17 cellular contexts compared by ENCODE assay signal in the genomic region with DNA sequence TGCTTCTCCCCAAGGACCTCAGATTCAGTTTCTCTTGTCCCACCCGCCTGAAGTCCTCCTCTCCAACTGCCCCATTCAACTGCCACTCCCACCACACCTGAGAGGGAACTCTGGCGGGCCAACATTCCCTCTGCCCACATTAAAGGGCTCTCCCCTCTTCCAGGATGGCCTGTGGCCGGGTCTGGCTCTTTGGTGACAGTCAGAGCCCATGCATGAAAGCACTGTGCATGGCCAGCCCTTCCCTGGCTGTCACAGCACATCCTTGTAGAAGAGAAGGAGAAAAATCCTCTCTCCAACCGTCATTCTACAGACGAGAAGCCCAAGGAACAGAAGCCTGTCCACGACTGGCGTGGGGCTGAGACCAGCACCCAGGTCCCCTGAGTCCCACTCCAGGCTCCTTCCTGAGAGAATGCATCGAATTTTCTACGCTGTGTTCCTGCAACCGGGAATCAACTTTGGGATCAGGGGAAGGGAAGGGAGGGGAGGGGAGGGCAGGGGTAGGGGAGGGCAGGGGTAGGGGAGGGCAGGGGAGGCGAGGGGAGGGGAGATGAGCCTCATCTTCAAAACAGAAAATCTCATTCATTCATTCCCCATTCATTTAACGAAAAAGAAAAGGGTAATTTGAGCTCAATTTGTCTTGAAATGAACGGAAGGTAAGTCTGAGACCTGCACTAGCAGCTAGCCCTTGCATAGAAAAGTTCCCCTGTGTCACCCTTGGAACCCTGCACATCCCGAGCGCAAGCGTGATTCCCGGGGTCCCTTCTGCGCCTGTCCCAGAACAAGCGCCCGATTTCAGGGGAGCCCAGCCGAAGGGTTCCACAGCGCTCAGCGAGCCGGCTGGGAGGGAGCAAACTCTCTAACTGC. TPM values are rescaled to one million over a fixed set of nuclear protein-coding genes. Genes with fewer than 3 reads are reported as not detected.
A peak's percentile ranks its signal among the peaks of the same experiment; 100 is the strongest.
DNase-seq lines count a peak whose midpoint lies in the region; ATAC-seq, FAIRE-seq and TF ChIP-seq lines count a peak whose summit lies in the region.
"Had no signal": no experiment of that assay in that cellular context is flagged by ENCODE, and none has a peak within 500 bp of the region (broad histone marks: within the 10 kb centered on the region; RNA-seq: fewer than 3 reads in every experiment).

A gene (minus strand): TSS at position 68 of the 864 bp plus-strand sequence. CDS start 9,569 bp downstream, outside the sequence.

- H3K27me3 Mint-ChIP-seq in neural crest cell (ENCODE audit: low read depth) = no peaks in the 10 kb centered on the region

- H4K20me1 ChIP-seq in OCI-LY3 (ENCODE audit: insufficient read depth, low read length) (no peaks in the 10 kb centered on the region), endothelial cell of umbilical vein (replicated peaks; ENCODE audit: control insufficient read depth, extremely low read depth, insufficient read depth, low read length) (no peaks in the 10 kb centered on the region)

- no peak for ATAC-seq in HG03460 (IDR thresholded peaks at IDR 0.05; ENCODE audit: unreplicated experiment)
- ATAC-seq: activated naive CD4-positive, alpha-beta T cell treated with anti-CD3 and anti-CD28 coated beads, Interleukin-2, amount 50 U/mL, for 72 hours had no signal

- H3K4me3 ChIP-seq in OCI-LY3 (ENCODE audit: low read length) (no peak within 1 kb of the TSS; the same call in 1 of the 2 replicates), endothelial cell of umbilical vein (replicated peaks in 1 of 3; ENCODE audit: insufficient read depth in 1 of 3, low read depth in 1 of 3, low read length in 3 of 3) (no peak within 1 kb of the TSS)
- H3K4me3 ChIP-seq: esophagus squamous epithelium, hepatocyte had no signal

- H2AFZ ChIP-seq in OCI-LY3 (ENCODE audit: low read depth, low read length) (peak within 1 kb of the TSS; percentile 33; the same call in 1 of the 2 replicates), endothelial cell of umbilical vein (ENCODE audit: low read depth, low read length) (peak within 1 kb of the TSS; percentile 1)
- H2AFZ ChIP-seq: hepatocyte had no signal

- DNase-seq in endothelial cell of umbilical vein (ENCODE audit: low read depth, low spot score) (no peak), neural crest cell (ENCODE audit: low read depth, low spot score) (no peak), Ammon's horn (ENCODE audit: low spot score) (no peak), caudate nucleus (lab: John Stamatoyannopoulos, UW) (no peak)
- DNase-seq in activated T-cell treated with anti-CD3 and anti-CD28 coated beads, Interleukin-2, amount 50 U/mL, for 48 hours = no peak

- POLR2A ChIA-PET in endothelial cell of umbilical vein (lab: Charles Lee) = no interaction called here

- no peaks in the 10 kb centered on the region for H3K9me3 Mint-ChIP-seq in neural crest cell
- H3K9me3 Mint-ChIP-seq: activated CD4-positive, alpha-beta T cell treated with anti-CD3 and anti-CD28 coated beads, Interleukin-2, amount 10 ng/mL, durations not matched to agents 7 days and 5 days; activated naive CD4-positive, alpha-beta T cell treated with anti-CD3 and anti-CD28 coated beads, Interleukin-2, amount 50 U/mL, for 72 hours had no signal

- H3K4me3 Mint-ChIP-seq in neural crest cell = no peak within 1 kb of the TSS
- H3K4me3 Mint-ChIP-seq: activated CD4-positive, alpha-beta T cell treated with anti-CD3 and anti-CD28 coated beads, Interleukin-2, amount 10 ng/mL, durations not matched to agents 7 days and 5 days had no signal

- H3K9ac ChIP-seq in OCI-LY3 (ENCODE audit: low read length) = no peak within 1 kb of the TSS
- no peak within 1 kb of the TSS for H3K9ac ChIP-seq in endothelial cell of umbilical vein (replicated peaks; ENCODE audit: extremely low read depth, insufficient read depth, low read length)

- peak within 1 kb of the TSS; percentile 54 for H3K4me2 ChIP-seq in OCI-LY3 (ENCODE audit: low read length)
- H3K4me2 ChIP-seq in endothelial cell of umbilical vein (ENCODE audit: insufficient read depth, low read length) = no peak within 1 kb of the TSS
- H3K4me2 ChIP-seq: hepatocyte had no signal

- dilution Hi-C loops in endothelial cell of umbilical vein (cut with MboI; ENCODE audit: extremely low pct_ligation_motif_present, low sequenced_read_pairs) = no loop called here

- H3K36me3 ChIP-seq in OCI-LY3 (replicated peaks; ENCODE audit: low read depth, low read length) = no peaks in the 10 kb centered on the region
- H3K36me3 ChIP-seq in endothelial cell of umbilical vein (ENCODE audit: control insufficient read depth in 2 of 2, extremely low read depth in 1 of 2, insufficient read depth in 2 of 2, low read length in 2 of 2) = no peaks in the 10 kb centered on the region
- H3K36me3 ChIP-seq: esophagus squamous epithelium had no signal

- H3K27ac Mint-ChIP-seq in neural crest cell (ENCODE audit: unreplicated experiment) = peak within 1 kb of the TSS; percentile 52
- H3K27ac Mint-ChIP-seq: activated CD4-positive, alpha-beta T cell treated with anti-CD3 and anti-CD28 coated beads, Interleukin-2, amount 10 ng/mL, durations not matched to agents 7 days and 5 days; activated naive CD4-positive, alpha-beta T cell treated with anti-CD3 and anti-CD28 coated beads, Interleukin-2, amount 50 U/mL, for 72 hours had no signal

- CTCF ChIA-PET in endothelial cell of umbilical vein (lab: Charles Lee) = interaction anchor here (1.0 to 8.7 kb wide), 5 partner anchors 9 to 1118 kb away, joined by 3 to 91 read pairs (median 7); a partner anchor contains a TSS

- H3K9me3 ChIP-seq in OCI-LY3 (ENCODE audit: insufficient read depth, low read length) = no peaks in the 10 kb centered on the region
- no peaks in the 10 kb centered on the region for H3K9me3 ChIP-seq in endothelial cell of umbilical vein (replicated peaks; ENCODE audit: control insufficient read depth, insufficient read depth, low read length)
- H3K9me3 ChIP-seq: esophagus squamous epithelium had no signal

- intact Hi-C loops in endothelial cell of umbilical vein (cut with micrococcal nuclease) = loop anchor here (1.0 to 5.0 kb wide), 6 partner anchors 39 to 1207 kb away; a partner anchor contains a TSS

- TF ChIP-seq POLR2A in endothelial cell of umbilical vein (IDR thresholded peaks at IDR 0.05; ENCODE audit: low read depth, low read length) = no peak

- TF ChIP-seq CTCF in C4-2B (conservative IDR thresholded peaks at IDR 0.05) = 0 out of 2 replicates have a peak, but pooled peaks have one; percentile 36
- no peak for TF ChIP-seq CTCF in OCI-LY3 (IDR thresholded peaks at IDR 0.05; ENCODE audit: low read depth, low read length)
- TF ChIP-seq CTCF in endothelial cell of umbilical vein (IDR thresholded peaks at IDR 0.05; ENCODE audit: extremely low read depth in 1 of 2, insufficient read depth in 1 of 2, low read depth in 1 of 2, low read length in 2 of 2) = no peak
- no peak for TF ChIP-seq CTCF in neural crest cell (conservative IDR thresholded peaks at IDR 0.05)

- H3K27me3 ChIP-seq in OCI-LY3 (ENCODE audit: low read depth, low read length) = peaks cover 52% of the 10 kb centered on the region
- H3K27me3 ChIP-seq in endothelial cell of umbilical vein (ENCODE audit: control insufficient read depth in 2 of 2, insufficient read depth in 2 of 2, low read length in 2 of 2) = peaks cover 0 to 3% of the 10 kb centered on the region in 2 experiments
- H3K27me3 ChIP-seq: hepatocyte had no signal

- H3K4me1 Mint-ChIP-seq in neural crest cell = peaks cover 7% of the 10 kb centered on the region

- no peaks in the 10 kb centered on the region for H3K79me2 ChIP-seq in OCI-LY3 (ENCODE audit: low read length)
- no peaks in the 10 kb centered on the region for H3K79me2 ChIP-seq in endothelial cell of umbilical vein (ENCODE audit: control insufficient read depth, insufficient read depth, low read length)
- H3K79me2 ChIP-seq: hepatocyte had no signal

- peaks cover 14% of the 10 kb centered on the region for H3K4me1 ChIP-seq in OCI-LY3 (ENCODE audit: low read length)
- no peaks in the 10 kb centered on the region for H3K4me1 ChIP-seq in endothelial cell of umbilical vein (ENCODE audit: control insufficient read depth, extremely low read depth, insufficient read depth, low read length)

- no peaks in the 10 kb centered on the region for H3K9me1 ChIP-seq in endothelial cell of umbilical vein (replicated peaks; ENCODE audit: control insufficient read depth, extremely low read depth, insufficient read depth, low read length)

- no peaks in the 10 kb centered on the region for H3K36me3 Mint-ChIP-seq in neural crest cell (ENCODE audit: low read depth)
- H3K36me3 Mint-ChIP-seq: activated naive CD4-positive, alpha-beta T cell treated with anti-CD3 and anti-CD28 coated beads, Interleukin-2, amount 50 U/mL, for 72 hours had no signal

- BruUV-seq in endothelial cell of umbilical vein (replicated peaks; lab: Mats Ljungman, UMichigan) = no TSS peak

- H3K27ac ChIP-seq in C4-2B (no peak within 1 kb of the TSS), OCI-LY3 (ENCODE audit: low read length) (no peak within 1 kb of the TSS), endothelial cell of umbilical vein (ENCODE audit: insufficient read depth, low read depth, low read length) (no peak within 1 kb of the TSS), caudate nucleus (ENCODE audit: low read depth, low read length) (no peak within 1 kb of the TSS)
- H3K27ac ChIP-seq: esophagus squamous epithelium, hepatocyte had no signal

- FAIRE-seq in endothelial cell of umbilical vein (lab: Jason Lieb, UNC) = no peak
- FAIRE-seq: RCC 7860 had no signal

TF ChIP-seq in endothelial cell of umbilical vein, 7 proteins besides CTCF, POLR2A, EP300 and RAD21:
- TF ChIP-seq EZH2 (IDR thresholded peaks at IDR 0.05; ENCODE audit: borderline replicate concordance, low read depth, low read length, severe bottlenecking) = no peak
- no peak for TF ChIP-seq JUN (IDR thresholded peaks at IDR 0.05; ENCODE audit: borderline replicate concordance, insufficient read depth, insufficient read length, low read depth)
- no peak for TF ChIP-seq GATA2 (IDR thresholded peaks at IDR 0.05; ENCODE audit: insufficient read depth, insufficient read length, low read depth, low read length)
- no peak for TF ChIP-seq POLR2AphosphoS5 (IDR thresholded peaks at IDR 0.05; ENCODE audit: insufficient read depth, low read depth, low read length)
- no peak for TF ChIP-seq FOS (IDR thresholded peaks at IDR 0.05; ENCODE audit: borderline replicate concordance, insufficient read depth, low read length)
- no peak for TF ChIP-seq MYC (IDR thresholded peaks at IDR 0.05; ENCODE audit: low read depth, low read length)

RNA-seq across cellular contexts. Expression of the gene that starts here (rescaled TPM):
- total RNA-seq in endothelial cell of umbilical vein (not detected in 2 replicates), neural crest cell (0.07 and 0.30 TPM in 2 replicates)
- not detected in 2 replicates for polyA plus RNA-seq in endothelial cell of umbilical vein
- polyA plus RNA-seq in endothelial cell of umbilical vein (2011; cell fraction: cytosol; rRNA removed) = not detected in 2 replicates
- not detected in 2 replicates for polyA plus RNA-seq in endothelial cell of umbilical vein (2011; cell fraction: nucleus; rRNA removed)
- not detected in 2 replicates for polyA plus RNA-seq in endothelial cell of umbilical vein (2012)
- polyA minus RNA-seq in endothelial cell of umbilical vein = not detected in 2 replicates
- polyA minus RNA-seq in endothelial cell of umbilical vein (2011; cell fraction: cytosol; rRNA and poly(A)+ RNA removed) = not detected
- not detected in 2 replicates for polyA minus RNA-seq in endothelial cell of umbilical vein (2011; cell fraction: nucleus; rRNA and poly(A)+ RNA removed)
- total RNA-seq: activated CD4-positive, alpha-beta T cell treated with anti-CD3 and anti-CD28 coated beads, Interleukin-2, amount 10 ng/mL, durations not matched to agents 7 days and 5 days; activated naive CD4-positive, alpha-beta T cell treated with anti-CD3 and anti-CD28 coated beads, Interleukin-2, amount 50 U/mL, for 72 hours; bronchial epithelial cell; Calu3; esophagus squamous epithelium; G401; hepatocyte; kidney epithelial cell had no signal
- polyA plus RNA-seq: hepatocyte had no signal
